Comparison of ENCODE assay signal across 8 cellular contexts in the genomic region with DNA sequence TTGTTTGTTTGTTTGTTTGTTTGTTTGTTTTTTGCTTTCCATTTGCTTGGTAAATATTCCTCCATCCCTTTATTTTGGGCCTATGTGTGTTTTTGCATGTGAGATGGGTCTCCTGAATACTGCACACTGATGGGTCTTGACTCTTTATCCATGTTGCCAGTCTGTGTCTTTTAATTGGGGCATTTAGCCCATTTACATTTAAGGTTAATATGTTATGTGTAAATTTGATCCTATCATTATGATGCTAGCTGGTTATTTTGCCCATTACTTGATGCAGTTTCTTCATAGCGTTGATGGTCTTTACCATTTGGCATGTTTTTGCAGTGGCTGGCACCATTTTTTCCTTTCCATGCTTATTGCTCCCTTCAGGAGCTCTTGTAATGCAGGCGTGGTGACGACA. TPM values are rescaled to one million over a fixed set of nuclear protein-coding genes. Genes with fewer than 3 reads are reported as not detected.
"Had no signal": no experiment of that assay in that cellular context is flagged by ENCODE, and none has a peak within 500 bp of the region (broad histone marks: within the 10 kb centered on the region; RNA-seq: fewer than 3 reads in every experiment).

No MANE protein-coding gene starts in this region.

RNA-seq across cellular contexts. Expression of a gene that starts 16.4 kb away (rescaled TPM):
- total RNA-seq: stomach, subcutaneous adipose tissue, suprapubic skin, temporal lobe, thyroid gland, tibial nerve, upper lobe of right lung, vagina had no signal
